Comparison of ENCODE assay signal across 1 cellular context in the genomic region with DNA sequence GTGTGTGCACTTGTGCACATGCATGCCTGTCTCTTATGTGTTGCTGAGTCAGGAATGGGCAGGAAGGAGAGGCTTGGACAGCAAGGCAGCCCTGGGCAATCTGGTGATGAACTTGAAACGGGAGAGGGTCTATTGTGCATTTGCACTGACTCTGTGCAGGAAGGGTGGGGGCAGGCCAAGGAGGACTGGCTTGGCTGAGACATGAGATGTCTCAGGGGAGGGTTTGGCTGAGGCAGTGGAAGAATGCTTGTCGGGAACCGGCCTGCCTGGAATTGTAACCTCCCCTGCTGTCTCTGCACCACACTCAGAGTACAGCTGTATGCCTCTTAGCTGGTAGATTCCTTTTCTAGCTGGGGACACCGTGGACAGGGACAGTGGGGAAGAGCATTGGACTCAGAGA.
TF ChIP-seq lines count a peak whose summit lies in the region.

No MANE protein-coding gene starts in this region.

TF ChIP-seq in IMR-90, 13 proteins besides CTCF, POLR2A, EP300 and RAD21:
- no peak for TF ChIP-seq CHD1 (IDR thresholded peaks at IDR 0.05; ENCODE audit: low read depth, low read length)
- no peak for TF ChIP-seq RCOR1 (IDR thresholded peaks at IDR 0.05; ENCODE audit: insufficient replicate concordance, low read length)
- no peak for TF ChIP-seq MXI1 (IDR thresholded peaks at IDR 0.05; ENCODE audit: borderline replicate concordance, low read depth, low read length)
- TF ChIP-seq MAFK (IDR thresholded peaks at IDR 0.05; ENCODE audit: low read depth, low read length): no peak
- no peak for TF ChIP-seq SMC3 (IDR thresholded peaks at IDR 0.05; ENCODE audit: low read depth, low read length)
- TF ChIP-seq, protein P1, sequence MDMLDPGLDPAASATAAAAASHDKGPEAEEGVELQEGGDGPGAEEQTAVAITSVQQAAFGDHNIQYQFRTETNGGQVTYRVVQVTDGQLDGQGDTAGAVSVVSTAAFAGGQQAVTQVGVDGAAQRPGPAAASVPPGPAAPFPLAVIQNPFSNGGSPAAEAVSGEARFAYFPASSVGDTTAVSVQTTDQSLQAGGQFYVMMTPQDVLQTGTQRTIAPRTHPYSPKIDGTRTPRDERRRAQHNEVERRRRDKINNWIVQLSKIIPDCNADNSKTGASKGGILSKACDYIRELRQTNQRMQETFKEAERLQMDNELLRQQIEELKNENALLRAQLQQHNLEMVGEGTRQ (IDR thresholded peaks at IDR 0.05; ENCODE audit: low read depth, low read length): no peak
- TF ChIP-seq CEBPB (IDR thresholded peaks at IDR 0.05; ENCODE audit: low read depth, low read length): no peak
- no peak for TF ChIP-seq BHLHE40 (IDR thresholded peaks at IDR 0.05; ENCODE audit: low read depth, low read length)
- TF ChIP-seq, protein P2, sequence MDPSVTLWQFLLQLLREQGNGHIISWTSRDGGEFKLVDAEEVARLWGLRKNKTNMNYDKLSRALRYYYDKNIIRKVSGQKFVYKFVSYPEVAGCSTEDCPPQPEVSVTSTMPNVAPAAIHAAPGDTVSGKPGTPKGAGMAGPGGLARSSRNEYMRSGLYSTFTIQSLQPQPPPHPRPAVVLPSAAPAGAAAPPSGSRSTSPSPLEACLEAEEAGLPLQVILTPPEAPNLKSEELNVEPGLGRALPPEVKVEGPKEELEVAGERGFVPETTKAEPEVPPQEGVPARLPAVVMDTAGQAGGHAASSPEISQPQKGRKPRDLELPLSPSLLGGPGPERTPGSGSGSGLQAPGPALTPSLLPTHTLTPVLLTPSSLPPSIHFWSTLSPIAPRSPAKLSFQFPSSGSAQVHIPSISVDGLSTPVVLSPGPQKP (IDR thresholded peaks at IDR 0.05; ENCODE audit: borderline replicate concordance, low read depth, low read length): no peak
